In genomic region chr12:104215638-104216297, GRCh38 we compare ENCODE assay signal across 8 cellular contexts. TPM values are rescaled to one million over a fixed set of nuclear protein-coding genes. Genes with fewer than 3 reads are reported as not detected.
DNase-seq lines count a peak whose midpoint lies in the region; ATAC-seq and TF ChIP-seq lines count a peak whose summit lies in the region.

TSS of gene TXNRD1 (plus strand) at chr12:104215779. CDS start at chr12:104215803, 24 bp downstream.

- H3K4me3 ChIP-seq in colonic mucosa = peak within 1 kb of the TSS; percentile 44

- H3K27ac ChIP-seq in colonic mucosa = no peak within 1 kb of the TSS

- no peaks in the 10 kb centered on the region for H3K36me3 Mint-ChIP-seq in activated CD4-positive, alpha-beta T cell treated with anti-CD3 and anti-CD28 coated beads for 36 hours (ENCODE audit: low read depth)

- H3K27ac Mint-ChIP-seq in activated CD4-positive, alpha-beta T cell treated with anti-CD3 and anti-CD28 coated beads for 36 hours = peak within 1 kb of the TSS; percentile 80

- intact Hi-C loops in activated CD4-positive, alpha-beta T cell treated with anti-CD3 and anti-CD28 coated beads for 36 hours (cut with DNase I, micrococcal nuclease) = loop anchor here (1.0 to 5.0 kb wide), 9 partner anchors 73 to 892 kb away; partner anchors contain the start of genes NFYB (in 2 of the 2), WASHC4 (in 2 of the 2) and EID3 (in 1 of the 2)
- intact Hi-C loops in colonic mucosa (cut with DNase I) = loop anchor here (5.0 kb wide), 2 partner anchors 82 to 142 kb away; no protein-coding TSS in a partner anchor

- no peaks in the 10 kb centered on the region for H3K9me3 ChIP-seq in colonic mucosa

- ATAC-seq in GM21526 (IDR thresholded peaks at IDR 0.05; ENCODE audit: low FRiP score, unreplicated experiment) = peak; percentile 91
- ATAC-seq in activated CD4-positive, alpha-beta T cell treated with anti-CD3 and anti-CD28 coated beads for 36 hours = peak; percentile 79

- in situ Hi-C loops in KBM-7 (cut with MboI; ENCODE audit: low pct_unique_long_range_greater_than_20kb, low sequenced_read_pairs) = loop anchor here (25.0 kb wide), 2 partner anchors 147 to 847 kb away; no protein-coding TSS in a partner anchor

- POLR2A ChIA-PET in activated CD4-positive, alpha-beta T cell treated with anti-CD3 and anti-CD28 coated beads for 36 hours (lab: Charles Lee) = interaction anchor here (0.7 kb wide), 1 partner anchor 76 kb away, joined by 3 read pairs; no protein-coding TSS in a partner anchor

- DNase-seq in DMS114 treated with DMSO at 0.1 percent for 48 hours (lab: John Stamatoyannopoulos, UW; ENCODE audit: unreplicated experiment) (peak; percentile 74), KBM-7 (peak; percentile 88), colonic mucosa (peak; percentile 78), left kidney (ENCODE audit: low read depth, low spot score) (peak; percentile 94), DMS79 treated with DMSO at 0.1 percent for 48 hours (lab: John Stamatoyannopoulos, UW) (no peak)
- peak; percentile 92 for DNase-seq in activated CD4-positive, alpha-beta T cell treated with anti-CD3 and anti-CD28 coated beads for 36 hours
- DNase-seq in stimulated activated CD4-positive, alpha-beta T cell treated with anti-CD3 and anti-CD28 coated beads, Interleukin-1b, Interleukin-23, amount 100 ng/mL, for 4 hours (ENCODE audit: low read depth in 2 of 2) = peak; percentile 82

- peak within 1 kb of the TSS; percentile 71 for H3K4me3 Mint-ChIP-seq in activated CD4-positive, alpha-beta T cell treated with anti-CD3 and anti-CD28 coated beads for 36 hours

- H3K9ac ChIP-seq in colonic mucosa (ENCODE audit: low read depth in 2 of 2, low read length in 2 of 2) = peak within 1 kb of the TSS; percentile 40 to 76

- TF ChIP-seq CTCF in colonic mucosa (IDR thresholded peaks at IDR 0.05) = peak; percentile 75

- CTCF ChIA-PET in activated CD4-positive, alpha-beta T cell treated with anti-CD3 and anti-CD28 coated beads for 36 hours (lab: Charles Lee) = interaction anchor here (0.6 to 4.2 kb wide), 6 partner anchors 9 to 505 kb away, joined by 3 to 32 read pairs (median 4); no protein-coding TSS in a partner anchor

- H3K36me3 ChIP-seq in colonic mucosa = no peaks in the 10 kb centered on the region

- H3K9me3 Mint-ChIP-seq in activated CD4-positive, alpha-beta T cell treated with anti-CD3 and anti-CD28 coated beads for 36 hours (ENCODE audit: low read depth) = no peaks in the 10 kb centered on the region

- no peaks in the 10 kb centered on the region for H3K27me3 ChIP-seq in colonic mucosa

- H3K4me1 Mint-ChIP-seq in activated CD4-positive, alpha-beta T cell treated with anti-CD3 and anti-CD28 coated beads for 36 hours = peaks cover 45% of the 10 kb centered on the region

- H3K27me3 Mint-ChIP-seq in activated CD4-positive, alpha-beta T cell treated with anti-CD3 and anti-CD28 coated beads for 36 hours = peaks cover 2% of the 10 kb centered on the region

- peaks cover 3% of the 10 kb centered on the region for H3K4me1 ChIP-seq in colonic mucosa

RNA-seq across cellular contexts. Expression of gene TXNRD1, which starts in this region (rescaled TPM):
- total RNA-seq in activated CD4-positive, alpha-beta T cell treated with anti-CD3 and anti-CD28 coated beads for 36 hours = 10 to 100 TPM; 66.7 to 88.0 TPM
- total RNA-seq in colonic mucosa = 100 to 1,000 TPM; 110 to 129 TPM
